8 cellular contexts compared by ENCODE assay signal in genomic region chr16:57899771-57900661, GRCh38.
DNase-seq lines count a peak whose midpoint lies in the region; ATAC-seq and TF ChIP-seq lines count a peak whose summit lies in the region.

No MANE protein-coding gene starts in this region.

- no peaks in the 10 kb centered on the region for H3K27me3 Mint-ChIP-seq in activated CD4-positive, alpha-beta T cell treated with anti-CD3 and anti-CD28 coated beads, Interleukin-2, amount 10 ng/mL, durations not matched to agents 7 days and 5 days

- H3K27me3 ChIP-seq in lower lobe of right lung (ENCODE audit: low read depth) = peaks cover 17% of the 10 kb centered on the region

- H3K27ac ChIP-seq in lower lobe of right lung = no peak overlapping the region

- TF ChIP-seq CTCF in AG09319 (IDR thresholded peaks at IDR 0.05; ENCODE audit: low read depth, low read length) (peak; percentile 93), lower lobe of right lung (IDR thresholded peaks at IDR 0.05) (peak; percentile 91)

- H3K27ac Mint-ChIP-seq in activated CD4-positive, alpha-beta T cell treated with anti-CD3 and anti-CD28 coated beads, Interleukin-2, amount 10 ng/mL, durations not matched to agents 7 days and 5 days = no peak overlapping the region

- ATAC-seq in GM21723 (IDR thresholded peaks at IDR 0.05; ENCODE audit: unreplicated experiment) (peak; percentile 54), lower lobe of right lung (peak; percentile 75 to 81), HG02870 (IDR thresholded peaks at IDR 0.05; ENCODE audit: unreplicated experiment) (no peak)

- no peaks in the 10 kb centered on the region for H3K9me3 ChIP-seq in lower lobe of right lung

- H3K4me3 ChIP-seq in lower lobe of right lung = no peak overlapping the region

- DNase-seq in AG09319 (ENCODE audit: extremely low read depth, low read depth) (no peak), NCI-H524 treated with DMSO at 0.1 percent for 48 hours (lab: John Stamatoyannopoulos, UW) (peak; percentile 36), dermis blood vessel endothelial cell (peak; percentile 85), lower lobe of right lung (peak; percentile 81)
- DNase-seq in activated CD4-positive, alpha-beta T cell treated with anti-CD3 and anti-CD28 coated beads, Interleukin-2, amount 10 ng/mL, durations not matched to agents 7 days and 5 days = peak; percentile 81
- peak; percentile 32 for DNase-seq in stimulated activated CD8-positive, alpha-beta memory T cell treated with anti-CD3 and anti-CD28 coated beads, Interleukin-12 subunit alpha, Interleukin-12 subunit beta, amount 100 ng/mL, for 24 hours (ENCODE audit: extremely low read depth)

- peaks cover 4% of the 10 kb centered on the region for H3K4me1 ChIP-seq in lower lobe of right lung

- intact Hi-C loops in lower lobe of right lung (cut with DNase I) = loop anchor here (5.0 kb wide), 1 partner anchor 107 kb away; no protein-coding TSS in a partner anchor

- peaks cover 3% of the 10 kb centered on the region for H3K4me1 Mint-ChIP-seq in activated CD4-positive, alpha-beta T cell treated with anti-CD3 and anti-CD28 coated beads, Interleukin-2, amount 10 ng/mL, durations not matched to agents 7 days and 5 days

- H3K36me3 ChIP-seq in lower lobe of right lung = no peaks in the 10 kb centered on the region

- H3K9me3 Mint-ChIP-seq in activated CD4-positive, alpha-beta T cell treated with anti-CD3 and anti-CD28 coated beads, Interleukin-2, amount 10 ng/mL, durations not matched to agents 7 days and 5 days = no peaks in the 10 kb centered on the region

- no peak overlapping the region for H3K4me3 Mint-ChIP-seq in activated CD4-positive, alpha-beta T cell treated with anti-CD3 and anti-CD28 coated beads, Interleukin-2, amount 10 ng/mL, durations not matched to agents 7 days and 5 days

- CTCF ChIA-PET in activated CD4-positive, alpha-beta T cell treated with anti-CD3 and anti-CD28 coated beads, Interleukin-2, amount 10 ng/mL, durations not matched to agents 7 days and 5 days (lab: Charles Lee) = interaction anchor here (0.6 to 2.4 kb wide), 4 partner anchors 17 to 377 kb away, joined by 4 to 9 read pairs (median 4); partner anchors contain the start of gene ZNF319

- H3K36me3 Mint-ChIP-seq in activated CD4-positive, alpha-beta T cell treated with anti-CD3 and anti-CD28 coated beads, Interleukin-2, amount 10 ng/mL, durations not matched to agents 7 days and 5 days (ENCODE audit: low read depth) = no peaks in the 10 kb centered on the region

- POLR2A ChIA-PET in activated CD4-positive, alpha-beta T cell treated with anti-CD3 and anti-CD28 coated beads, Interleukin-2, amount 10 ng/mL, durations not matched to agents 7 days and 5 days (lab: Charles Lee) = no interaction called here
